Comparison of ENCODE assay signal across 8 cellular contexts in genomic region chr1:89198500-89199072, GRCh38.
DNase-seq lines count a peak whose midpoint lies in the region; ATAC-seq lines count a peak whose summit lies in the region.

TSS of gene GBP4 (minus strand) at chr1:89198942. CDS start at chr1:89198834, 108 bp downstream.

- peak; percentile 48 for ATAC-seq in HG03354 (IDR thresholded peaks at IDR 0.05; ENCODE audit: poor library complexity, severe bottlenecking, unreplicated experiment)

- peak; percentile 50 for DNase-seq in DMS53 (lab: John Stamatoyannopoulos, UW)
- DNase-seq in DMS53 treated with DMSO at 0.1 percent for 48 hours (lab: John Stamatoyannopoulos, UW; ENCODE audit: unreplicated experiment): no peak
- peak; percentile 57 for DNase-seq in activated CD4-positive, alpha-beta T cell treated with anti-CD3 and anti-CD28 coated beads for 48 hours
- DNase-seq in dedifferentiated amniotic fluid mesenchymal stem cell (ENCODE audit: extremely low spot score): peak; percentile 39
- DNase-seq in midbrain (lab: John Stamatoyannopoulos, UW): peak; percentile 27
- DNase-seq in stimulated activated CD8-positive, alpha-beta memory T cell treated with anti-CD3 and anti-CD28 coated beads, Interleukin-4, amount 100 ng/mL, for 48 hours: peak; percentile 62
- no peak for DNase-seq in NCI-H1417 treated with DMSO at 0.1 percent for 48 hours (lab: John Stamatoyannopoulos, UW)

Comparison
In these comparisons a context has a peak if more than half of its experiments do, and no peak if none do; other contexts are left out.
1. DNase-seq: peak in DMS53 (single experiment), activated CD4-positive, alpha-beta T cell treated with anti-CD3 and anti-CD28 coated beads for 48 hours (single experiment), dedifferentiated amniotic fluid mesenchymal stem cell (single experiment), midbrain (single experiment) and stimulated activated CD8-positive, alpha-beta memory T cell treated with anti-CD3 and anti-CD28 coated beads, Interleukin-4, amount 100 ng/mL, for 48 hours (single experiment); none in DMS53 treated with DMSO at 0.1 percent for 48 hours (single experiment) and NCI-H1417 treated with DMSO at 0.1 percent for 48 hours (single experiment).